ENCODE assay signal across 24 cellular contexts in the genomic region with DNA sequence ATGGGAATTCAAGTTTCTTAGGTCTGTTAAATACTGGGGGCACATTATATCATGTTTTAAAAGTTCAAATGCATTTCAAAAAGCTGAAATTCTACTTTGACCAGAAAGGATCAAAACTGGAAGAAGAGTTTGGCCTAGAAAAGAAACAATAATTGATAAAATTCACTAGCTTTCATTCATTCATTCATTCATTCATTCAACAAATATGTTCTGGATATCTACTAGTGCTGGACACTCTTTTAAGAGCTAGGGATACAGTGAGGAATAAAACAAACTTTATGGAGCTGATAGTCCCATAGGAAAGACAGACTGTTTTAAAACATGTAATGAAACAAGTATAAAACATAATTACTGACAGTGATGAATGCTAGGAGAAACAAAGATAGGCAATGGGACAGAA.
A peak's percentile ranks its signal among the peaks of the same experiment; 100 is the strongest.
DNase-seq lines count a peak whose midpoint lies in the region; ATAC-seq and TF ChIP-seq lines count a peak whose summit lies in the region.
"Had no signal": no experiment of that assay in that cellular context is flagged by ENCODE, and none has a peak within 500 bp of the region (broad histone marks: within the 10 kb centered on the region; RNA-seq: fewer than 3 reads in every experiment).

No MANE protein-coding gene starts in this region.

- peaks cover 6 to 12% (median 9%) of the 10 kb centered on the region in 3 donors for H3K27me3 Mint-ChIP-seq in immature natural killer cell (ENCODE audit: low read depth in 3 of 3)
- no peaks in the 10 kb centered on the region for H3K27me3 Mint-ChIP-seq in natural killer cell treated with Interleukin-12 subunit alpha and Interleukin-12 subunit beta and Interleukin-15 and Interleukin-18, amount 100 ng/mL, for 72 hours
- H3K27me3 Mint-ChIP-seq: CD4-positive, alpha-beta memory T cell; CD4-positive, CD25-positive, alpha-beta regulatory T cell had no signal

- H3K27ac ChIP-seq in vagina = no peak overlapping the region
- no peak overlapping the region for H3K27ac ChIP-seq in aorta (ENCODE audit: low read depth in 1 of 2, low read length in 2 of 2)
- H3K27ac ChIP-seq: BLaER1 had no signal

- H3K27ac Mint-ChIP-seq in immature natural killer cell = peak overlapping the region; percentile 55 to 94 (median 84)
- peak overlapping the region; percentile 80 to 94 for H3K27ac Mint-ChIP-seq in natural killer cell treated with Interleukin-12 subunit alpha and Interleukin-12 subunit beta and Interleukin-15 and Interleukin-18, amount 100 ng/mL, for 72 hours
- H3K27ac Mint-ChIP-seq: CD4-positive, alpha-beta memory T cell; CD4-positive, CD25-positive, alpha-beta regulatory T cell; CD8-positive, alpha-beta memory T cell had no signal

- H3K4me3 Mint-ChIP-seq in immature natural killer cell = peak overlapping the region; percentile 5 to 44 (median 26)
- no peak overlapping the region for H3K4me3 Mint-ChIP-seq in natural killer cell treated with Interleukin-12 subunit alpha and Interleukin-12 subunit beta and Interleukin-15 and Interleukin-18, amount 100 ng/mL, for 72 hours
- H3K4me3 Mint-ChIP-seq: CD14-positive monocyte; CD4-positive, alpha-beta memory T cell; CD4-positive, CD25-positive, alpha-beta regulatory T cell; CD8-positive, alpha-beta memory T cell had no signal

- intact Hi-C loops in vagina (cut with DNase I) (no loop called here), aorta (cut with DNase I) (no loop called here)

- no peak for ATAC-seq in natural killer cell treated with Interleukin-12 subunit alpha and Interleukin-12 subunit beta and Interleukin-15 and Interleukin-18, amount 100 ng/mL, for 72 hours
- no peak for ATAC-seq in aorta (ENCODE audit: low FRiP score)

- H3K36me3 Mint-ChIP-seq in immature natural killer cell = peaks cover 0 to 5% (median 0%) of the 10 kb centered on the region in 3 donors
- peaks cover 7% of the 10 kb centered on the region for H3K36me3 Mint-ChIP-seq in natural killer cell treated with Interleukin-12 subunit alpha and Interleukin-12 subunit beta and Interleukin-15 and Interleukin-18, amount 100 ng/mL, for 72 hours

- peaks cover 81 to 88% of the 10 kb centered on the region in 2 donors for H3K4me1 Mint-ChIP-seq in immature natural killer cell
- peaks cover 49 to 58% of the 10 kb centered on the region in 2 donors for H3K4me1 Mint-ChIP-seq in natural killer cell treated with Interleukin-12 subunit alpha and Interleukin-12 subunit beta and Interleukin-15 and Interleukin-18, amount 100 ng/mL, for 72 hours (ENCODE audit: low read depth in 2 of 2)

- H3K4me1 ChIP-seq in vagina (no peaks in the 10 kb centered on the region), aorta (ENCODE audit: control insufficient read depth in 1 of 2, insufficient read depth in 2 of 2, low read length in 2 of 2) (peaks cover 0 to 2% of the 10 kb centered on the region in 2 donors)
- H3K4me1 ChIP-seq: BE2C had no signal

- H3K4me3 ChIP-seq in vagina = no peak overlapping the region
- no peak overlapping the region for H3K4me3 ChIP-seq in aorta (ENCODE audit: low read length in 2 of 2)
- H3K4me3 ChIP-seq: BLaER1 had no signal

- H3K36me3 ChIP-seq in vagina (no peaks in the 10 kb centered on the region), aorta (ENCODE audit: control insufficient read depth in 1 of 2, insufficient read depth in 2 of 2, low read length in 1 of 2) (no peaks in the 10 kb centered on the region)
- H3K36me3 ChIP-seq: BE2C had no signal

- H3K9me3 ChIP-seq in vagina (no peaks in the 10 kb centered on the region), aorta (ENCODE audit: control insufficient read depth, low read length) (no peaks in the 10 kb centered on the region)
- H3K9me3 ChIP-seq: BE2C, BLaER1 had no signal

- TF ChIP-seq POLR2A in vagina (IDR thresholded peaks at IDR 0.05) = no peak

- POLR2A ChIA-PET in HEK293T (lab: Yijun Ruan, JAX) = no interaction called here

- no peak for TF ChIP-seq CTCF in vagina (IDR thresholded peaks at IDR 0.05)

- DNase-seq in HEK293T (ENCODE audit: extremely low spot score) = no peak
- DNase-seq in immature natural killer cell = no peak
- DNase-seq in natural killer cell treated with Interleukin-12 subunit alpha and Interleukin-12 subunit beta and Interleukin-15 and Interleukin-18, amount 100 ng/mL, for 72 hours (ENCODE audit: low spot score) = no peak
- DNase-seq in stimulated activated CD4-positive, alpha-beta T cell treated with anti-CD3 and anti-CD28 coated beads, Interleukin-12 subunit alpha, Interleukin-12 subunit beta, amount 100 ng/mL, for 4 hours = no peak
- no peak for DNase-seq in vagina (ENCODE audit: extremely low spot score in 2 of 2)
- no peak for DNase-seq in aorta
- no peak for DNase-seq in central memory CD4-positive, alpha-beta T cell
- DNase-seq: 8988T; ACHN; BE2C; C1 segment of cervical spinal cord; CD4-positive, alpha-beta memory T cell; CD4-positive, CD25-positive, alpha-beta regulatory T cell; CD8-positive, alpha-beta memory T cell; COR-L47; DMS 273 treated with DMSO at 0.1 percent for 48 hours; DMS153; DMS53; DMS79; DND-41; EL; GDM1 had no signal

- H3K9me3 Mint-ChIP-seq in immature natural killer cell = no peaks in the 10 kb centered on the region
- no peaks in the 10 kb centered on the region for H3K9me3 Mint-ChIP-seq in natural killer cell treated with Interleukin-12 subunit alpha and Interleukin-12 subunit beta and Interleukin-15 and Interleukin-18, amount 100 ng/mL, for 72 hours
- H3K9me3 Mint-ChIP-seq: CD4-positive, alpha-beta memory T cell; CD8-positive, alpha-beta memory T cell had no signal

- CTCF ChIA-PET in HEK293T (lab: Yijun Ruan, JAX) = no interaction called here

- H3K27me3 ChIP-seq in vagina (no peaks in the 10 kb centered on the region), aorta (ENCODE audit: control insufficient read depth in 1 of 2, insufficient read depth in 2 of 2, low read length in 1 of 2) (no peaks in the 10 kb centered on the region)
- H3K27me3 ChIP-seq: BE2C, BLaER1 had no signal

TF ChIP-seq in HEK293T, 16 proteins besides CTCF, POLR2A, EP300 and RAD21:
- TF ChIP-seq, protein P1, sequence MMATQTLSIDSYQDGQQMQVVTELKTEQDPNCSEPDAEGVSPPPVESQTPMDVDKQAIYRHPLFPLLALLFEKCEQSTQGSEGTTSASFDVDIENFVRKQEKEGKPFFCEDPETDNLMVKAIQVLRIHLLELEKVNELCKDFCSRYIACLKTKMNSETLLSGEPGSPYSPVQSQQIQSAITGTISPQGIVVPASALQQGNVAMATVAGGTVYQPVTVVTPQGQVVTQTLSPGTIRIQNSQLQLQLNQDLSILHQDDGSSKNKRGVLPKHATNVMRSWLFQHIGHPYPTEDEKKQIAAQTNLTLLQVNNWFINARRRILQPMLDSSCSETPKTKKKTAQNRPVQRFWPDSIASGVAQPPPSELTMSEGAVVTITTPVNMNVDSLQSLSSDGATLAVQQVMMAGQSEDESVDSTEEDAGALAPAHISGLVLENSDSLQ (IDR thresholded peaks at IDR 0.05) = peak; percentile 56
- no peak for TF ChIP-seq CTBP1 (IDR thresholded peaks at IDR 0.05; ENCODE audit: borderline replicate concordance)
